In the genomic region with DNA sequence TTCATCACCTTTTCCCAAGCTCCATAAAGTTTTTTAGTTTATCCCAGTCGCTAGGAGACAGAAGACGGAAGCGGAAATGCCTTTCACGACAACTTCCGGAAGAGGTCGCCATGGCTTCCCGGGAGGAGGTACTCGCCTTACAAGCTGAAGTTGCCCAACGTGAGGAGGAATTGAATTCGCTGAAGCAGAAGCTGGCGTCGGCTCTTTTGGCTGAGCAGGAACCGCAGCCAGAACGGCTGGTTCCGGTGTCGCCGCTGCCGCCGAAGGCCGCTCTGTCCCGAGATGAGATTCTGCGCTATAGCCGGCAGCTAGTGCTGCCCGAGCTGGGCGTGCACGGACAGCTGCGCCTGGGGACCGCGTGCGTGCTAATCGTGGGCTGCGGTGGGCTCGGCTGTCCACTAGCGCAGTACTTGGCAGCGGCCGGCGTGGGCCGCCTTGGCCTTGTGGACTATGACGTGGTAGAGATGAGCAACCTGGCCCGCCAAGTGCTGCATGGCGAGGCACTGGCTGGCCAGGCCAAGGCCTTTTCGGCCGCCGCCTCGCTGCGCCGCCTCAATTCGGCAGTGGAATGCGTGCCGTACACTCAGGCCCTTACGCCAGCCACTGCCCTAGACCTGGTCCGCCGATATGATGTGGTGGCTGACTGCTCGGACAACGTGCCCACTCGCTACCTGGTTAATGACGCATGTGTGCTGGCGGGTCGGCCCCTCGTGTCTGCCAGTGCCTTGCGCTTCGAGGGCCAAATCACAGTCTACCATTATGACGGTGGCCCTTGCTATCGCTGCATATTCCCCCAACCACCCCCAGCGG, we compare ENCODE assay signal across 8 cellular contexts. TPM values are rescaled to one million over a fixed set of nuclear protein-coding genes. Genes with fewer than 3 reads are reported as not detected.
DNase-seq lines count a peak whose midpoint lies in the region; ATAC-seq and TF ChIP-seq lines count a peak whose summit lies in the region.

A gene with protein sequence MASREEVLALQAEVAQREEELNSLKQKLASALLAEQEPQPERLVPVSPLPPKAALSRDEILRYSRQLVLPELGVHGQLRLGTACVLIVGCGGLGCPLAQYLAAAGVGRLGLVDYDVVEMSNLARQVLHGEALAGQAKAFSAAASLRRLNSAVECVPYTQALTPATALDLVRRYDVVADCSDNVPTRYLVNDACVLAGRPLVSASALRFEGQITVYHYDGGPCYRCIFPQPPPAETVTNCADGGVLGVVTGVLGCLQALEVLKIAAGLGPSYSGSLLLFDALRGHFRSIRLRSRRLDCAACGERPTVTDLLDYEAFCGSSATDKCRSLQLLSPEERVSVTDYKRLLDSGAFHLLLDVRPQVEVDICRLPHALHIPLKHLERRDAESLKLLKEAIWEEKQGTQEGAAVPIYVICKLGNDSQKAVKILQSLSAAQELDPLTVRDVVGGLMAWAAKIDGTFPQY (plus strand): TSS at position 86 of the 810 bp plus-strand sequence. CDS start 25 bp downstream, at position 111.

- TF ChIP-seq CTCF in choroid plexus epithelial cell (conservative IDR thresholded peaks at IDR 0.05; ENCODE audit: low read depth, low read length) = no peak

- H3K4me3 ChIP-seq in choroid plexus epithelial cell (ENCODE audit: low read depth, low read length) = peak within 1 kb of the TSS; percentile 78

- DNase-seq in NCI-H2227 (lab: John Stamatoyannopoulos, UW; ENCODE audit: unreplicated experiment) (peak; percentile 96), NCI-H2227 treated with DMSO at 0.1 percent for 48 hours (lab: John Stamatoyannopoulos, UW) (no peak), NCI-H2029 treated with DMSO at 0.1 percent for 48 hours (lab: John Stamatoyannopoulos, UW) (peak; percentile 98), choroid plexus epithelial cell (ENCODE audit: low read depth) (peak; percentile 95), left colon (peak; percentile 81 to 84)
- DNase-seq in activated CD4-positive, alpha-beta T cell treated with anti-CD3 and anti-CD28 coated beads for 48 hours = peak; percentile 84
- peak; percentile 69 to 85 for DNase-seq in stimulated activated CD4-positive, alpha-beta T cell treated with anti-CD3 and anti-CD28 coated beads, Interleukin-2, amount 100 ng/mL, for 24 hours

- intact Hi-C loops in left colon (cut with DNase I, micrococcal nuclease) = no loop called here

- peak; percentile 85 for ATAC-seq in HG02759 (IDR thresholded peaks at IDR 0.05; ENCODE audit: unreplicated experiment)
- ATAC-seq in left colon = peak; percentile 85

RNA-seq across cellular contexts. Expression of the gene that starts here (rescaled TPM):
- total RNA-seq in left colon = 1 to 10 TPM; 3.7 to 4.0 TPM
